Comparison of ENCODE assay signal across 8 cellular contexts in the genomic region with DNA sequence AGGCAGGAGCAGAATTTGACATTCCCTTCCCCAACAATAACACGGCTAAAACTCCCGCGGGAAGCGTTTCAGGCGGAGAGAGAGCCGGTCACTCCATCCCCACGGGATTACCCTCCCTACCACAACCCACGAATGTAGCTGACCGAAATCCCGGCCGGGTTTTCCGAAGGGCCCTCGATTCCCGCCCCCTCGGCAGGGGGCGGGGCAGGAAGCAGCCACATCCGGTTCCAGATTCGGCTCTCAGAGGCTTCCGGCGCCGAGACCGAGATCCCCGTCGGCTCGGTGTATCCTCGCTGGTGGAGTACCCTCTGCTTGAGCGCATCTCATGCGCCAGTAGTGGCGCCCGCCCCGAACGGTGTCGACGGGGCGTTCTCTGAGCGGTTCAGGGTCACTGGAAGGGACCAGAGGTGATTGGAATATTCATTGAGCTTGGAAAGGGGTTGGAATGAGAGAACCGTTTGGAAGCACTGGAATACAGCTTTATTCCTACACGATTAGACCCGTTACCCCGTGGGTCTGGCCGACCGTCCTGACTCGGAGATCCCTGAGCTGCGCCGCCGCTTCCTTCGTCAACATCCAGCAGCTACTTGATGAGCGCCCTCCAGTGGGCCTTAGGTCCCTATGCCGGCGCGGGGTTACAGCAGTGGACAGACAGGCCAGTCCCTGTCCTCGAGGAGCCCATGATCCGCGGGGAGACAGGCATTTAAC. TPM values are rescaled to one million over a fixed set of nuclear protein-coding genes. Genes with fewer than 3 reads are reported as not detected.
A peak's percentile ranks its signal among the peaks of the same experiment; 100 is the strongest.
DNase-seq lines count a peak whose midpoint lies in the region; ATAC-seq, FAIRE-seq and TF ChIP-seq lines count a peak whose summit lies in the region.

No MANE protein-coding gene starts in this region.

- H3K4me3 Mint-ChIP-seq in central memory CD8-positive, alpha-beta T cell = peak overlapping the region; percentile 97

- no peaks in the 10 kb centered on the region for H3K27me3 ChIP-seq in keratinocyte (ENCODE audit: control insufficient read depth, extremely low read depth, insufficient read depth, low read length)

- ATAC-seq in GM19035 (IDR thresholded peaks at IDR 0.05; ENCODE audit: unreplicated experiment) = peak; percentile 80
- peak; percentile 79 for ATAC-seq in HG03354 (IDR thresholded peaks at IDR 0.05; ENCODE audit: poor library complexity, severe bottlenecking, unreplicated experiment)
- ATAC-seq in central memory CD8-positive, alpha-beta T cell (replicated peaks; ENCODE audit: extremely low read depth, poor library complexity, severe bottlenecking) = peak; percentile 89

- H3K4me1 Mint-ChIP-seq in central memory CD8-positive, alpha-beta T cell = peaks cover 54% of the 10 kb centered on the region

- peak overlapping the region; percentile 98 for H3K27ac Mint-ChIP-seq in central memory CD8-positive, alpha-beta T cell (ENCODE audit: low read depth)

- peak overlapping the region; percentile 88 for H3K9ac ChIP-seq in keratinocyte (ENCODE audit: control insufficient read depth, extremely low read depth, insufficient read depth, low read length)

- H3K4me1 ChIP-seq in keratinocyte (ENCODE audit: control insufficient read depth, extremely low read depth, insufficient read depth, low read length) = peaks cover 14% of the 10 kb centered on the region

- dilution Hi-C loops in keratinocyte (cut with MboI; ENCODE audit: extremely low pct_ligation_motif_present, low sequenced_read_pairs) = no loop called here

- H4K20me1 ChIP-seq in keratinocyte (ENCODE audit: control insufficient read depth, extremely low read depth, insufficient read depth, low read length) = no peaks in the 10 kb centered on the region

- peak in 2 of 3 experiments; percentile 70 to 85 for TF ChIP-seq CTCF in keratinocyte (optimal IDR thresholded peaks at IDR 0.05 in 1 of 3, IDR thresholded peaks at IDR 0.05 in 1 of 3, conservative IDR thresholded peaks at IDR 0.05 in 1 of 3; ENCODE audit: extremely low read depth in 1 of 3, insufficient read depth in 2 of 3, low read length in 3 of 3)

- peak overlapping the region; percentile 64 for H2AFZ ChIP-seq in keratinocyte (ENCODE audit: control insufficient read depth, low read length)

- peak overlapping the region; percentile 70 to 93 (median 91) for H3K4me3 ChIP-seq in keratinocyte (ENCODE audit: control insufficient read depth in 2 of 3, extremely low read depth in 1 of 3, insufficient read depth in 2 of 3, low read depth in 1 of 3, low read length in 3 of 3)

- H3K27ac ChIP-seq in keratinocyte (ENCODE audit: control insufficient read depth, insufficient read depth, low read length) = peak overlapping the region; percentile 89

- peak; percentile 44 for FAIRE-seq in keratinocyte (lab: Jason Lieb, UNC)

- no peaks in the 10 kb centered on the region for H3K9me1 ChIP-seq in keratinocyte (ENCODE audit: control insufficient read depth, extremely low read depth, insufficient read depth, low read length)

- H3K36me3 ChIP-seq in keratinocyte (ENCODE audit: control insufficient read depth in 2 of 2, extremely low read depth in 1 of 2, insufficient read depth in 2 of 2, low read length in 2 of 2) = peaks cover 18 to 29% of the 10 kb centered on the region in 2 experiments

- no peaks in the 10 kb centered on the region for H3K9me3 ChIP-seq in keratinocyte (ENCODE audit: control insufficient read depth, low read depth, low read length)

- H3K4me2 ChIP-seq in keratinocyte (ENCODE audit: control insufficient read depth, extremely low read depth, insufficient read depth, low read depth, low read length) = peak overlapping the region; percentile 89

- DNase-seq in AML-193 (lab: John Stamatoyannopoulos, UW) (peak; percentile 90 to 91), NCI-H345 treated with DMSO at 0.1 percent for 48 hours (lab: John Stamatoyannopoulos, UW; ENCODE audit: unreplicated experiment) (peak; percentile 83), keratinocyte (ENCODE audit: low read depth, low spot score) (no peak)
- peak; percentile 86 for DNase-seq in activated CD4-positive, CD25-positive, alpha-beta regulatory T cell treated with anti-CD3 and anti-CD28 coated beads, Interleukin-2, amount 50 U/mL, for 16 hours (ENCODE audit: low read depth, low spot score)
- DNase-seq in central memory CD8-positive, alpha-beta T cell (ENCODE audit: low spot score in 2 of 2) = peak; percentile 90
- DNase-seq in stimulated activated CD4-positive, alpha-beta T cell treated with anti-CD3 and anti-CD28 coated beads, Interleukin-12 subunit alpha, Interleukin-12 subunit beta, amount 100 ng/mL, for 48 hours (ENCODE audit: low read depth in 2 of 3, low spot score in 1 of 3) = peak; percentile 88 to 92 (median 90)

- H3K27me3 Mint-ChIP-seq in central memory CD8-positive, alpha-beta T cell = no peaks in the 10 kb centered on the region

- peaks cover 24% of the 10 kb centered on the region for H3K79me2 ChIP-seq in keratinocyte (ENCODE audit: control insufficient read depth, insufficient read depth, low read length)

- no peaks in the 10 kb centered on the region for H3K9me3 Mint-ChIP-seq in central memory CD8-positive, alpha-beta T cell

- H3K36me3 Mint-ChIP-seq in central memory CD8-positive, alpha-beta T cell (ENCODE audit: insufficient read depth) = peaks cover 62% of the 10 kb centered on the region

RNA-seq across cellular contexts. Expression of a gene that starts 0.6 kb away (rescaled TPM):
- polyA plus RNA-seq in keratinocyte = 33.6 to 57.3 TPM (median 35.8 TPM) in 3 replicates
- polyA plus RNA-seq in keratinocyte (2011; ENCODE audit: low read depth) = 10.8 TPM
- polyA plus RNA-seq in keratinocyte (2011; cell fraction: cytosol; rRNA removed) = 24.7 and 34.6 TPM in 2 replicates
- 107 and 125 TPM in 2 replicates for polyA plus RNA-seq in keratinocyte (2011; cell fraction: nucleus; rRNA removed)
- polyA plus RNA-seq in keratinocyte (2012; ENCODE audit: low replicate concordance) = 31.8 and 45.3 TPM in 2 replicates
- polyA minus RNA-seq in keratinocyte = 39.6 to 64.0 TPM (median 56.8 TPM) in 3 replicates
- polyA minus RNA-seq in keratinocyte (2011; cell fraction: cytosol; rRNA and poly(A)+ RNA removed) = 48.2 TPM
- 35.5 and 41.4 TPM in 2 replicates for polyA minus RNA-seq in keratinocyte (2011; cell fraction: nucleus; rRNA and poly(A)+ RNA removed)

RNA-seq across cellular contexts. Expression of a gene that starts 10.0 kb away (rescaled TPM):
- polyA plus RNA-seq in keratinocyte = 68.3 to 106 TPM (median 68.5 TPM) in 3 replicates
- 80.6 TPM for polyA plus RNA-seq in keratinocyte (2011; ENCODE audit: low read depth)
- polyA plus RNA-seq in keratinocyte (2011; cell fraction: cytosol; rRNA removed) = 58.1 and 84.8 TPM in 2 replicates
- polyA plus RNA-seq in keratinocyte (2011; cell fraction: nucleus; rRNA removed) = 54.4 and 66.0 TPM in 2 replicates
- 97.1 and 119 TPM in 2 replicates for polyA plus RNA-seq in keratinocyte (2012; ENCODE audit: low replicate concordance)
- 7.9 to 25.1 TPM (median 15.5 TPM) in 3 replicates for polyA minus RNA-seq in keratinocyte
- 29.5 TPM for polyA minus RNA-seq in keratinocyte (2011; cell fraction: cytosol; rRNA and poly(A)+ RNA removed)
- polyA minus RNA-seq in keratinocyte (2011; cell fraction: nucleus; rRNA and poly(A)+ RNA removed) = 6.6 and 8.8 TPM in 2 replicates

RNA-seq across cellular contexts. Expression of a gene that starts 10.4 kb away (rescaled TPM):
- 43.0 to 49.3 TPM (median 45.0 TPM) in 3 replicates for polyA plus RNA-seq in keratinocyte
- polyA plus RNA-seq in keratinocyte (2011; ENCODE audit: low read depth) = 55.5 TPM
- polyA plus RNA-seq in keratinocyte (2011; cell fraction: cytosol; rRNA removed) = 23.2 and 40.6 TPM in 2 replicates
- polyA plus RNA-seq in keratinocyte (2011; cell fraction: nucleus; rRNA removed) = 59.1 and 59.7 TPM in 2 replicates
- polyA plus RNA-seq in keratinocyte (2012; ENCODE audit: low replicate concordance) = 43.3 and 58.7 TPM in 2 replicates
- polyA minus RNA-seq in keratinocyte = 52.5 to 66.9 TPM (median 62.3 TPM) in 3 replicates
- 66.4 TPM for polyA minus RNA-seq in keratinocyte (2011; cell fraction: cytosol; rRNA and poly(A)+ RNA removed)
- 28.2 and 33.5 TPM in 2 replicates for polyA minus RNA-seq in keratinocyte (2011; cell fraction: nucleus; rRNA and poly(A)+ RNA removed)

RNA-seq across cellular contexts. Expression of a gene that starts 14.5 kb away (rescaled TPM):
- 22.2 to 82.4 TPM (median 25.0 TPM) in 3 replicates for polyA plus RNA-seq in keratinocyte
- polyA plus RNA-seq in keratinocyte (2011; ENCODE audit: low read depth) = 15.6 TPM
- polyA plus RNA-seq in keratinocyte (2011; cell fraction: cytosol; rRNA removed) = 25.8 and 41.5 TPM in 2 replicates
- polyA plus RNA-seq in keratinocyte (2011; cell fraction: nucleus; rRNA removed) = 123 and 164 TPM in 2 replicates
- 39.1 and 78.1 TPM in 2 replicates for polyA plus RNA-seq in keratinocyte (2012; ENCODE audit: low replicate concordance)
- 32.8 to 169 TPM (median 33.7 TPM) in 3 replicates for polyA minus RNA-seq in keratinocyte
- polyA minus RNA-seq in keratinocyte (2011; cell fraction: cytosol; rRNA and poly(A)+ RNA removed) = 109 TPM
- polyA minus RNA-seq in keratinocyte (2011; cell fraction: nucleus; rRNA and poly(A)+ RNA removed) = 137 and 140 TPM in 2 replicates

RNA-seq across cellular contexts. Expression of a gene that starts 18.2 kb away (rescaled TPM):
- polyA plus RNA-seq in keratinocyte = 6.0 to 11.4 TPM (median 6.5 TPM) in 3 replicates
- polyA plus RNA-seq in keratinocyte (2011; ENCODE audit: low read depth) = 1.5 TPM
- polyA plus RNA-seq in keratinocyte (2011; cell fraction: cytosol; rRNA removed) = 4.2 and 7.3 TPM in 2 replicates
- polyA plus RNA-seq in keratinocyte (2011; cell fraction: nucleus; rRNA removed) = 10.2 and 14.2 TPM in 2 replicates
- 7.3 and 9.7 TPM in 2 replicates for polyA plus RNA-seq in keratinocyte (2012; ENCODE audit: low replicate concordance)
- 6.2 to 13.2 TPM (median 10.4 TPM) in 3 replicates for polyA minus RNA-seq in keratinocyte
- 7.1 TPM for polyA minus RNA-seq in keratinocyte (2011; cell fraction: cytosol; rRNA and poly(A)+ RNA removed)
- polyA minus RNA-seq in keratinocyte (2011; cell fraction: nucleus; rRNA and poly(A)+ RNA removed) = 4.5 and 5.5 TPM in 2 replicates
